22 cellular contexts compared by ENCODE assay signal in the genomic region with DNA sequence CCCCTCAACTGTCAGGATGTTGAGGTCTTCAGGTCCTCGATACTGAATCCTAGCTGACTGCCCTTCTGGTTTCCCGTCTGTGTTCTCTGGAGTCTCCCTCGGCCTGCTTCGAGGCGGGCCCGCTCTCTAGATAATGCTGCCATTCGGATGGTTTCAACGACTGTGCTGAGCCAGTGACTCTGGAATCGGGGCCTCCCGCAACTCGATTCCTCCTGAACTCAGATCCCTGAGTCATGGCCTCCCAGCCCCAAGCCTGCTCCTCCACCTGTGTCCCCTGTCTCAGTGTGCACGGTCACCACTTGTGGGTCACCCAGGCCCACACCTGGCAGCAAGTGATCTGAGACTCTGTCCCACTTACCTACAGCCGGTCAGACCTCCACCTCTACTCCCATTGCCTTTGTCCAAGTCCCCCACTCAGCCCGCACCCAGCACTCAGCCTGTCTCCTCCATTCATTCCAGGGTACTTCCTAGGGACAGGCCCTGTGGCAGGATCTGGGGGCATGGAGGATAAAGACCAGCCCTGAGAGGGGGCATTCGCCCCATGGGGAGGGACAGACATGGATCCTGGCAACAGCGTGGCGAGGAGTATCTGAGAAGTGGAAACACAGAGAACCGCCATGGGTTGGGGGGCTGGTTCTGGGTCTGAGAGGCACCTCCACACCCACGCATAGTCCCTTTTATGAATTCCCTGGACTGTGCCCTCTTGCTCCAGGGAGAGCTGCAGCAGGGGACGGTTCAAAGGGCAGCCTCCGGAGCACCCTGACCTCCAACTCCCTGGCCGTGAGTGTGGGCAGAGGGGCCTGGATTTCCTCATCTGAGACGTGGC. TPM values are rescaled to one million over a fixed set of nuclear protein-coding genes. Genes with fewer than 3 reads are reported as not detected.
DNase-seq lines count a peak whose midpoint lies in the region; ATAC-seq and TF ChIP-seq lines count a peak whose summit lies in the region.
"Had no signal": no experiment of that assay in that cellular context is flagged by ENCODE, and none has a peak within 500 bp of the region (broad histone marks: within the 10 kb centered on the region; RNA-seq: fewer than 3 reads in every experiment).

No MANE protein-coding gene starts in this region.

- DNase-seq in RWPE1 (ENCODE audit: low spot score), result no peak
- DNase-seq in left lobe of liver (ENCODE audit: low spot score), result peak; percentile 90
- peak; percentile 8 for DNase-seq in osteoblast (ENCODE audit: insufficient read length, low spot score, missing footprints)
- DNase-seq in suprapubic skin (ENCODE audit: low spot score in 2 of 2), result no peak
- no peak for DNase-seq in activated CD8-positive, alpha-beta memory T cell treated with anti-CD3 and anti-CD28 coated beads for 24 hours
- no peak for DNase-seq in retina
- DNase-seq: activated CD4-positive, alpha-beta T cell treated with anti-CD3 and anti-CD28 coated beads for 48 hours; cerebellar nuclear complex; effector CD8-positive, alpha-beta T cell; hippocampal formation; NCI-H1417; NCI-H446; T-helper 17 cell had no signal

- 88% methylated on average over 21 of the region's 23 CpGs for WGBS in suprapubic skin

- H3K27me3 ChIP-seq in osteoblast (ENCODE audit: insufficient read depth, low read length) (peaks cover 8% of the 10 kb centered on the region), suprapubic skin (peaks cover 9% of the 10 kb centered on the region)
- H3K27me3 ChIP-seq: BLaER1 had no signal

- H3K9me3 ChIP-seq in osteoblast (ENCODE audit: low read depth, low read length) (no peaks in the 10 kb centered on the region), suprapubic skin (no peaks in the 10 kb centered on the region)
- H3K9me3 ChIP-seq: BLaER1, esophagus muscularis mucosa, SJSA1, thoracic aorta had no signal

- POLR2A ChIA-PET in RWPE1 (lab: Yijun Ruan, JAX; ENCODE audit: low non-redundant PET), result interaction anchor here (0.6 kb wide), 1 partner anchor 293 kb away, joined by 5 read pairs; no protein-coding TSS in a partner anchor

- H3K4me3 ChIP-seq in osteoblast (ENCODE audit: insufficient read depth, low read length), result no peak overlapping the region
- no peak overlapping the region for H3K4me3 ChIP-seq in suprapubic skin
- H3K4me3 ChIP-seq: BLaER1, esophagus muscularis mucosa, lung, SJSA1, thoracic aorta had no signal

- ATAC-seq in left lobe of liver (peak; percentile 62), GM18867 (IDR thresholded peaks at IDR 0.05; ENCODE audit: unreplicated experiment) (no peak)
- ATAC-seq: activated naive CD4-positive, alpha-beta T cell treated with anti-CD3 and anti-CD28 coated beads, Interleukin-2, amount 50 U/mL, for 72 hours; T-helper 17 cell had no signal

- no peaks in the 10 kb centered on the region for H4K20me1 ChIP-seq in osteoblast (ENCODE audit: insufficient read depth, low read length)

- no peak for TF ChIP-seq POLR2A in suprapubic skin (IDR thresholded peaks at IDR 0.05)

- H3K4me1 ChIP-seq in osteoblast (ENCODE audit: insufficient read depth, low read length) (peaks cover 7% of the 10 kb centered on the region), suprapubic skin (peaks cover 16% of the 10 kb centered on the region)
- H3K4me1 ChIP-seq: BLaER1, esophagus muscularis mucosa, parathyroid adenoma, SJSA1 had no signal

- no peak overlapping the region for H3K4me2 ChIP-seq in osteoblast (ENCODE audit: insufficient read depth, low read length)
- H3K4me2 ChIP-seq: BLaER1 had no signal

- peak overlapping the region; percentile 81 for H3K27ac ChIP-seq in 22Rv1
- H3K27ac ChIP-seq in RWPE1, result peak overlapping the region; percentile 99
- H3K27ac ChIP-seq in osteoblast (ENCODE audit: low read depth, low read length), result no peak overlapping the region
- H3K27ac ChIP-seq in suprapubic skin, result no peak overlapping the region
- H3K27ac ChIP-seq: BLaER1, esophagus muscularis mucosa, parathyroid adenoma, SJSA1, thoracic aorta had no signal

- no peaks in the 10 kb centered on the region for H3K36me3 ChIP-seq in osteoblast (ENCODE audit: insufficient read depth, low read length)
- peaks cover 20% of the 10 kb centered on the region for H3K36me3 ChIP-seq in suprapubic skin
- H3K36me3 ChIP-seq: SJSA1 had no signal

- no peaks in the 10 kb centered on the region for H3K79me2 ChIP-seq in osteoblast (ENCODE audit: insufficient read depth, low read length)
- H3K79me2 ChIP-seq: parathyroid adenoma had no signal

- TF ChIP-seq EP300 in suprapubic skin (IDR thresholded peaks at IDR 0.05), result no peak

- TF ChIP-seq CTCF in 22Rv1 (IDR thresholded peaks at IDR 0.05) (no peak), RWPE1 (conservative IDR thresholded peaks at IDR 0.05; ENCODE audit: low read depth) (no peak), osteoblast (IDR thresholded peaks at IDR 0.05; ENCODE audit: extremely low read depth, low read depth, low read length) (no peak), suprapubic skin (IDR thresholded peaks at IDR 0.05) (no peak)

- CTCF ChIA-PET in RWPE1 (lab: Yijun Ruan, JAX), result no interaction called here

- no peak overlapping the region for H2AFZ ChIP-seq in osteoblast (ENCODE audit: low read length)
- H2AFZ ChIP-seq: parathyroid adenoma had no signal

RNA-seq across cellular contexts. Expression of gene MPST, which starts 14.3 kb away (rescaled TPM):
- total RNA-seq in left lobe of liver, result 247 TPM
- total RNA-seq in osteoblast, result 82.5 and 91.6 TPM in 2 replicates
- 100 to 1,000 TPM in 3 of 4 donors, 10 to 100 TPM in 1; 99.0 to 171 (median 143) TPM for total RNA-seq in suprapubic skin

RNA-seq across cellular contexts. Expression of gene TST, which starts 14.6 kb away (rescaled TPM):
- total RNA-seq in left lobe of liver (349 TPM), osteoblast (53.6 and 63.3 TPM in 2 replicates), suprapubic skin (10 to 100 TPM; 23.2 to 56.3 (median 52.4) TPM)

RNA-seq across cellular contexts. Expression of gene KCTD17, which starts 17.7 kb away (rescaled TPM):
- 2.0 TPM for total RNA-seq in left lobe of liver
- total RNA-seq in osteoblast, result 22.7 and 25.0 TPM in 2 replicates
- 10 to 100 TPM; 25.0 to 67.0 (median 35.7) TPM for total RNA-seq in suprapubic skin

Comparison
In these comparisons a context has a peak if more than half of its experiments do, and no peak if none do; other contexts are left out.
1. H3K27ac ChIP-seq: peak in 22Rv1 (single experiment) and RWPE1 (single experiment); none in osteoblast (single experiment) and suprapubic skin (single experiment).
2. DNase-seq: peak in left lobe of liver (single experiment) and osteoblast (single experiment); none in RWPE1 (single experiment), suprapubic skin (0 of 2), activated CD8-positive, alpha-beta memory T cell treated with anti-CD3 and anti-CD28 coated beads for 24 hours (single experiment) and retina (single experiment).